1 cellular context compared by ENCODE assay signal in the genomic region with DNA sequence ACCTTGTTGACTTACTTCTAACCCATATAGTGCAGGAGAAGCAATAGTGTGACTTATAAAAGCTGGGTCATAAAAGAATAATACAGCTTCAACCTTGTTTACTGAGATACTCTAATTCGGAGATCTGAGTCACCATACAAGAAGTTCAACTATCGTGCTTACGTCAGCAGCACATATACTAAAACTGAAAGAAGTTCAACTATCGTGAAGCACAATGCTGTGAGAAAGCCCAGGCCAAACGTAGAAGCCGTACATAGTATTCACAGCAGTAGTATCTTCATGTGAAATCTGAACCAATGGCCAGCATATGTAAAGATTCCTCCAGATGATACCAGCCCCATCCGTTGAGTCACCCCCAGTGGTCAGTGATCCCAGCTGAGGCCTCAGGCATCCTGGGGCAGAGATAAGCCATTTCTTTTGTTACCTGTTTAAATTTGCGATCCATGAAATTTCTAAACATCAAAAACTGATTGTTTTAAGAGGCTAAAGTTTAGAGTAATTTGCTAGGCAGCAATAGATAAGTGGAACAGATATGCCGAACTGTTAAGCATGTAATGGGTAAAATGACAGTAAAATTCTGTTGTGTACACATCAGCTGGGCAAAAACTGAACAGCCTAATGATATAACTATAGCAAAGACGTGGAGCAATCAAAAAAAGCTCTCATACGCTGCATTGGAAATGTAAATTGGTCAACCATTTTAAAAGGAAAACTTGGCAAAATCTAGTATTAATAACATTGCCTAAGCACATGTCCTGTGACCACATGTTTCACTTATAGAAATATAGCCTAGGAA.
TF ChIP-seq lines count a peak whose summit lies in the region.

No MANE protein-coding gene starts in this region.

TF ChIP-seq in HEK293, 187 proteins besides CTCF, POLR2A, EP300 and RAD21 (continued from another document and continues in another):
- TF ChIP-seq, protein P1, sequence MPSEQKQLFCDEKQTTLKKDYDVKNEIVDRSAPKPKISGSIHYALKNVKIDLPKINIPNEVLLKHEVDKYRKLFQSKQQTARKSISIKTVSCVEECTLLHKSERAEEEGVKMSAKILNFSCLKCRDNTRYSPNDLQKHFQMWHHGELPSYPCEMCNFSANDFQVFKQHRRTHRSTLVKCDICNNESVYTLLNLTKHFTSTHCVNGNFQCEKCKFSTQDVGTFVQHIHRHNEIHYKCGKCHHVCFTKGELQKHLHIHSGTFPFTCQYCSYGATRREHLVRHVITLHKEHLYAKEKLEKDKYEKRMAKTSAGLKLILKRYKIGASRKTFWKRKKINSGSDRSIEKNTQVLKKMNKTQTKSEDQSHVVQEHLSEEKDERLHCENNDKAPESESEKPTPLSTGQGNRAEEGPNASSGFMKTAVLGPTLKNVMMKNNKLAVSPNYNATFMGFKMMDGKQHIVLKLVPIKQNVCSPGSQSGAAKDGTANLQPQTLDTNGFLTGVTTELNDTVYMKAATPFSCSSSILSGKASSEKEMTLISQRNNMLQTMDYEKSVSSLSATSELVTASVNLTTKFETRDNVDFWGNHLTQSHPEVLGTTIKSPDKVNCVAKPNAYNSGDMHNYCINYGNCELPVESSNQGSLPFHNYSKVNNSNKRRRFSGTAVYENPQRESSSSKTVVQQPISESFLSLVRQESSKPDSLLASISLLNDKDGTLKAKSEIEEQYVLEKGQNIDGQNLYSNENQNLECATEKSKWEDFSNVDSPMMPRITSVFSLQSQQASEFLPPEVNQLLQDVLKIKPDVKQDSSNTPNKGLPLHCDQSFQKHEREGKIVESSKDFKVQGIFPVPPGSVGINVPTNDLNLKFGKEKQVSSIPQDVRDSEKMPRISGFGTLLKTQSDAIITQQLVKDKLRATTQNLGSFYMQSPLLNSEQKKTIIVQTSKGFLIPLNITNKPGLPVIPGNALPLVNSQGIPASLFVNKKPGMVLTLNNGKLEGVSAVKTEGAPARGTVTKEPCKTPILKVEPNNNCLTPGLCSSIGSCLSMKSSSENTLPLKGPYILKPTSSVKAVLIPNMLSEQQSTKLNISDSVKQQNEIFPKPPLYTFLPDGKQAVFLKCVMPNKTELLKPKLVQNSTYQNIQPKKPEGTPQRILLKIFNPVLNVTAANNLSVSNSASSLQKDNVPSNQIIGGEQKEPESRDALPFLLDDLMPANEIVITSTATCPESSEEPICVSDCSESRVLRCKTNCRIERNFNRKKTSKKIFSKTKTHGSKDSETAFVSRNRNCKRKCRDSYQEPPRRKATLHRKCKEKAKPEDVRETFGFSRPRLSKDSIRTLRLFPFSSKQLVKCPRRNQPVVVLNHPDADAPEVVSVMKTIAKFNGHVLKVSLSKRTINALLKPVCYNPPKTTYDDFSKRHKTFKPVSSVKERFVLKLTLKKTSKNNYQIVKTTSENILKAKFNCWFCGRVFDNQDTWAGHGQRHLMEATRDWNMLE (tag by site-specific recombination; conservative IDR thresholded peaks at IDR 0.05; ENCODE audit: low read depth): peak; percentile 43; the same call in 1 of the 2 replicates
- TF ChIP-seq ZEB2 (tag by site-specific recombination; IDR thresholded peaks at IDR 0.05) (0 out of 2 replicates have a peak, but pooled peaks have one; percentile 42), BCL11A (tag by site-specific recombination; IDR thresholded peaks at IDR 0.05; ENCODE audit: low read depth) (no peak), ZNF366 (tag by site-specific recombination; conservative IDR thresholded peaks at IDR 0.05) (peak; percentile 55), ZBTB21 (tag by site-specific recombination; IDR thresholded peaks at IDR 0.05) (peak; percentile 73), ZNF558 (tag by site-specific recombination; IDR thresholded peaks at IDR 0.05) (peak; percentile 72; the same call in 1 of the 2 replicates), ZNF843 (tag by site-specific recombination; IDR thresholded peaks at IDR 0.05) (peak; percentile 30; the same call in 1 of the 2 replicates), MZF1 (tag by site-specific recombination; IDR thresholded peaks at IDR 0.05; ENCODE audit: borderline replicate concordance) (0 out of 2 replicates have a peak, but pooled peaks have one; percentile 35), ZFP3 (tag by site-specific recombination; IDR thresholded peaks at IDR 0.05; ENCODE audit: low read depth) (no peak), ZNF311 (tag by site-specific recombination; IDR thresholded peaks at IDR 0.05; ENCODE audit: borderline replicate concordance) (no peak), ZNF248 (tag by site-specific recombination; IDR thresholded peaks at IDR 0.05) (no peak), ZNF350 (tag by site-specific recombination; IDR thresholded peaks at IDR 0.05) (peak; percentile 95), ZNF335 (tag by site-specific recombination; conservative IDR thresholded peaks at IDR 0.05) (peak; percentile 45), ZNF157 (tag by site-specific recombination; IDR thresholded peaks at IDR 0.05) (no peak), ZNF624 (tag by site-specific recombination; IDR thresholded peaks at IDR 0.05) (no peak), ZNF777 (tag by site-specific recombination; IDR thresholded peaks at IDR 0.05; ENCODE audit: borderline replicate concordance) (no peak), TRIM28 (IDR thresholded peaks at IDR 0.05; ENCODE audit: borderline replicate concordance, low read length) (peak; percentile 83), ZNF223 (tag by site-specific recombination; IDR thresholded peaks at IDR 0.05) (no peak), ZNF555 (tag by site-specific recombination; conservative IDR thresholded peaks at IDR 0.05) (no peak), ZNF530 (tag by site-specific recombination; IDR thresholded peaks at IDR 0.05; ENCODE audit: low read depth) (no peak), ZNF747 (tag by site-specific recombination; IDR thresholded peaks at IDR 0.05) (no peak), ZNF837 (tag by site-specific recombination; IDR thresholded peaks at IDR 0.05) (no peak), TCF7L2 (IDR thresholded peaks at IDR 0.05; ENCODE audit: borderline replicate concordance, low read depth, low read length) (0 out of 2 replicates have a peak, but pooled peaks have one; percentile 35), YY2 (tag by site-specific recombination; IDR thresholded peaks at IDR 0.05) (no peak), FEZF1 (tag by site-specific recombination; IDR thresholded peaks at IDR 0.05) (peak; percentile 45), SALL2 (tag by site-specific recombination; IDR thresholded peaks at IDR 0.05; ENCODE audit: borderline replicate concordance) (no peak), ZNF664 (tag by site-specific recombination; IDR thresholded peaks at IDR 0.05) (peak; percentile 96)
- TF ChIP-seq, protein P2, sequence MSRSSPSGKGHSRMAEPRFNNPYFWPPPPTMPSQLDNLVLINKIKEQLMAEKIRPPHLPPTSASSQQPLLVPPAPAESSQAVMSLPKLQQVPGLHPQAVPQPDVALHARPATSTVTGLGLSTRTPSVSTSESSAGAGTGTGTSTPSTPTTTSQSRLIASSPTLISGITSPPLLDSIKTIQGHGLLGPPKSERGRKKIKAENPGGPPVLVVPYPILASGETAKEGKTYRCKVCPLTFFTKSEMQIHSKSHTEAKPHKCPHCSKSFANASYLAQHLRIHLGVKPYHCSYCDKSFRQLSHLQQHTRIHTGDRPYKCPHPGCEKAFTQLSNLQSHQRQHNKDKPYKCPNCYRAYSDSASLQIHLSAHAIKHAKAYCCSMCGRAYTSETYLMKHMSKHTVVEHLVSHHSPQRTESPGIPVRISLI (tag by site-specific recombination; IDR thresholded peaks at IDR 0.05): no peak
- TF ChIP-seq, protein P3, sequence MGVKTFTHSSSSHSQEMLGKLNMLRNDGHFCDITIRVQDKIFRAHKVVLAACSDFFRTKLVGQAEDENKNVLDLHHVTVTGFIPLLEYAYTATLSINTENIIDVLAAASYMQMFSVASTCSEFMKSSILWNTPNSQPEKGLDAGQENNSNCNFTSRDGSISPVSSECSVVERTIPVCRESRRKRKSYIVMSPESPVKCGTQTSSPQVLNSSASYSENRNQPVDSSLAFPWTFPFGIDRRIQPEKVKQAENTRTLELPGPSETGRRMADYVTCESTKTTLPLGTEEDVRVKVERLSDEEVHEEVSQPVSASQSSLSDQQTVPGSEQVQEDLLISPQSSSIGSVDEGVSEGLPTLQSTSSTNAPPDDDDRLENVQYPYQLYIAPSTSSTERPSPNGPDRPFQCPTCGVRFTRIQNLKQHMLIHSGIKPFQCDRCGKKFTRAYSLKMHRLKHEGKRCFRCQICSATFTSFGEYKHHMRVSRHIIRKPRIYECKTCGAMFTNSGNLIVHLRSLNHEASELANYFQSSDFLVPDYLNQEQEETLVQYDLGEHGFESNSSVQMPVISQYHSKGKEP (tag by site-specific recombination; IDR thresholded peaks at IDR 0.05): no peak
- TF ChIP-seq, protein P4, sequence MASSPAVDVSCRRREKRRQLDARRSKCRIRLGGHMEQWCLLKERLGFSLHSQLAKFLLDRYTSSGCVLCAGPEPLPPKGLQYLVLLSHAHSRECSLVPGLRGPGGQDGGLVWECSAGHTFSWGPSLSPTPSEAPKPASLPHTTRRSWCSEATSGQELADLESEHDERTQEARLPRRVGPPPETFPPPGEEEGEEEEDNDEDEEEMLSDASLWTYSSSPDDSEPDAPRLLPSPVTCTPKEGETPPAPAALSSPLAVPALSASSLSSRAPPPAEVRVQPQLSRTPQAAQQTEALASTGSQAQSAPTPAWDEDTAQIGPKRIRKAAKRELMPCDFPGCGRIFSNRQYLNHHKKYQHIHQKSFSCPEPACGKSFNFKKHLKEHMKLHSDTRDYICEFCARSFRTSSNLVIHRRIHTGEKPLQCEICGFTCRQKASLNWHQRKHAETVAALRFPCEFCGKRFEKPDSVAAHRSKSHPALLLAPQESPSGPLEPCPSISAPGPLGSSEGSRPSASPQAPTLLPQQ (tag by site-specific recombination; IDR thresholded peaks at IDR 0.05): 0 out of 2 replicates have a peak, but pooled peaks have one; percentile 39
- TF ChIP-seq, protein P5, sequence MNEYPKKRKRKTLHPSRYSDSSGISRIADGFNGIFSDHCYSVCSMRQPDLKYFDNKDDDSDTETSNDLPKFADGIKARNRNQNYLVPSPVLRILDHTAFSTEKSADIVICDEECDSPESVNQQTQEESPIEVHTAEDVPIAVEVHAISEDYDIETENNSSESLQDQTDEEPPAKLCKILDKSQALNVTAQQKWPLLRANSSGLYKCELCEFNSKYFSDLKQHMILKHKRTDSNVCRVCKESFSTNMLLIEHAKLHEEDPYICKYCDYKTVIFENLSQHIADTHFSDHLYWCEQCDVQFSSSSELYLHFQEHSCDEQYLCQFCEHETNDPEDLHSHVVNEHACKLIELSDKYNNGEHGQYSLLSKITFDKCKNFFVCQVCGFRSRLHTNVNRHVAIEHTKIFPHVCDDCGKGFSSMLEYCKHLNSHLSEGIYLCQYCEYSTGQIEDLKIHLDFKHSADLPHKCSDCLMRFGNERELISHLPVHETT (tag by site-specific recombination; IDR thresholded peaks at IDR 0.05): no peak
- TF ChIP-seq, protein P6, sequence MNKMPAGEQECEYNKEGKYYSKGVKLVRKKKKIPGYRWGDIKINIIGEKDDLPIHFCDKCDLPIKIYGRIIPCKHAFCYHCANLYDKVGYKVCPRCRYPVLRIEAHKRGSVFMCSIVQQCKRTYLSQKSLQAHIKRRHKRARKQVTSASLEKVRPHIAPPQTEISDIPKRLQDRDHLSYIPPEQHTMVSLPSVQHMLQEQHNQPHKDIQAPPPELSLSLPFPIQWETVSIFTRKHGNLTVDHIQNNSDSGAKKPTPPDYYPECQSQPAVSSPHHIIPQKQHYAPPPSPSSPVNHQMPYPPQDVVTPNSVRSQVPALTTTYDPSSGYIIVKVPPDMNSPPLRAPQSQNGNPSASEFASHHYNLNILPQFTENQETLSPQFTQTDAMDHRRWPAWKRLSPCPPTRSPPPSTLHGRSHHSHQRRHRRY (tag by site-specific recombination; IDR thresholded peaks at IDR 0.05): no peak
- TF ChIP-seq, protein P7, sequence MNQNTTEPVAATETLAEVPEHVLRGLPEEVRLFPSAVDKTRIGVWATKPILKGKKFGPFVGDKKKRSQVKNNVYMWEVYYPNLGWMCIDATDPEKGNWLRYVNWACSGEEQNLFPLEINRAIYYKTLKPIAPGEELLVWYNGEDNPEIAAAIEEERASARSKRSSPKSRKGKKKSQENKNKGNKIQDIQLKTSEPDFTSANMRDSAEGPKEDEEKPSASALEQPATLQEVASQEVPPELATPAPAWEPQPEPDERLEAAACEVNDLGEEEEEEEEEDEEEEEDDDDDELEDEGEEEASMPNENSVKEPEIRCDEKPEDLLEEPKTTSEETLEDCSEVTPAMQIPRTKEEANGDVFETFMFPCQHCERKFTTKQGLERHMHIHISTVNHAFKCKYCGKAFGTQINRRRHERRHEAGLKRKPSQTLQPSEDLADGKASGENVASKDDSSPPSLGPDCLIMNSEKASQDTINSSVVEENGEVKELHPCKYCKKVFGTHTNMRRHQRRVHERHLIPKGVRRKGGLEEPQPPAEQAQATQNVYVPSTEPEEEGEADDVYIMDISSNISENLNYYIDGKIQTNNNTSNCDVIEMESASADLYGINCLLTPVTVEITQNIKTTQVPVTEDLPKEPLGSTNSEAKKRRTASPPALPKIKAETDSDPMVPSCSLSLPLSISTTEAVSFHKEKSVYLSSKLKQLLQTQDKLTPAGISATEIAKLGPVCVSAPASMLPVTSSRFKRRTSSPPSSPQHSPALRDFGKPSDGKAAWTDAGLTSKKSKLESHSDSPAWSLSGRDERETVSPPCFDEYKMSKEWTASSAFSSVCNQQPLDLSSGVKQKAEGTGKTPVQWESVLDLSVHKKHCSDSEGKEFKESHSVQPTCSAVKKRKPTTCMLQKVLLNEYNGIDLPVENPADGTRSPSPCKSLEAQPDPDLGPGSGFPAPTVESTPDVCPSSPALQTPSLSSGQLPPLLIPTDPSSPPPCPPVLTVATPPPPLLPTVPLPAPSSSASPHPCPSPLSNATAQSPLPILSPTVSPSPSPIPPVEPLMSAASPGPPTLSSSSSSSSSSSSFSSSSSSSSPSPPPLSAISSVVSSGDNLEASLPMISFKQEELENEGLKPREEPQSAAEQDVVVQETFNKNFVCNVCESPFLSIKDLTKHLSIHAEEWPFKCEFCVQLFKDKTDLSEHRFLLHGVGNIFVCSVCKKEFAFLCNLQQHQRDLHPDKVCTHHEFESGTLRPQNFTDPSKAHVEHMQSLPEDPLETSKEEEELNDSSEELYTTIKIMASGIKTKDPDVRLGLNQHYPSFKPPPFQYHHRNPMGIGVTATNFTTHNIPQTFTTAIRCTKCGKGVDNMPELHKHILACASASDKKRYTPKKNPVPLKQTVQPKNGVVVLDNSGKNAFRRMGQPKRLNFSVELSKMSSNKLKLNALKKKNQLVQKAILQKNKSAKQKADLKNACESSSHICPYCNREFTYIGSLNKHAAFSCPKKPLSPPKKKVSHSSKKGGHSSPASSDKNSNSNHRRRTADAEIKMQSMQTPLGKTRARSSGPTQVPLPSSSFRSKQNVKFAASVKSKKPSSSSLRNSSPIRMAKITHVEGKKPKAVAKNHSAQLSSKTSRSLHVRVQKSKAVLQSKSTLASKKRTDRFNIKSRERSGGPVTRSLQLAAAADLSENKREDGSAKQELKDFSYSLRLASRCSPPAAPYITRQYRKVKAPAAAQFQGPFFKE (tag by site-specific recombination; IDR thresholded peaks at IDR 0.05; ENCODE audit: borderline replicate concordance): no peak
- TF ChIP-seq, protein P8, sequence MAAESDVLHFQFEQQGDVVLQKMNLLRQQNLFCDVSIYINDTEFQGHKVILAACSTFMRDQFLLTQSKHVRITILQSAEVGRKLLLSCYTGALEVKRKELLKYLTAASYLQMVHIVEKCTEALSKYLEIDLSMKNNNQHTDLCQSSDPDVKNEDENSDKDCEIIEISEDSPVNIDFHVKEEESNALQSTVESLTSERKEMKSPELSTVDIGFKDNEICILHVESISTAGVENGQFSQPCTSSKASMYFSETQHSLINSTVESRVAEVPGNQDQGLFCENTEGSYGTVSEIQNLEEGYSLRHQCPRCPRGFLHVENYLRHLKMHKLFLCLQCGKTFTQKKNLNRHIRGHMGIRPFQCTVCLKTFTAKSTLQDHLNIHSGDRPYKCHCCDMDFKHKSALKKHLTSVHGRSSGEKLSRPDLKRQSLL (tag by site-specific recombination; IDR thresholded peaks at IDR 0.05): no peak
